Comparison of ENCODE assay signal across 8 cellular contexts in the genomic region with DNA sequence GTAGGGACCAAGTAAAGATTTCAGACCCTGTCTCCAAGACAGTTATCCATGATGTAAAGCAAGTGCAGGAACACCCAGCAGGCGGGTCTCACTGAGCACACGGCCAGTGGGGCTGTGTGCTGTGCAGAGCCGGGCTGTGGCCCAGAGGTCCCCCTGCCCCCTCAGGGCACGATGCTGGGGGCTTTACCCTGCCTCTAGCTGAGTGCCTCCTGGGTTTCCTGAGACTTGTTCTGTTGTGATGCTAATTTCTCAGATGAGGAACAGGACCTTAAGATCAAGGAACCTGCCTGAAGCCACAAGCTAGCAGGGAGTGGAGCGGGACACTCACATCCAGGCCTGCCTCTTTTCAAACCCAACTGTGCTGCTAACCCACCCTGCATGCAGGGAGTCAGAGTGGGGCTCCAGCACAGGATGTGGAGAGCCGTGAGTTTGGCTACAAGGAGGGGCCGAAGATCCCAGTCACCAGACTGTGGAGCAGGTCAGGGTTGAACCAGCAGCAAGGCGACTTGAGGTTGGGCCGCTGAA.
DNase-seq lines count a peak whose midpoint lies in the region; ATAC-seq lines count a peak whose summit lies in the region.

No MANE protein-coding gene starts in this region.

- peak overlapping the region; percentile 98 for H3K27ac Mint-ChIP-seq in activated CD4-positive, alpha-beta T cell treated with anti-CD3 and anti-CD28 coated beads, Interleukin-2, amount 10 ng/mL, durations not matched to agents 24 days and 14 days
- H3K27ac Mint-ChIP-seq in activated CD4-positive, alpha-beta memory T cell treated with anti-CD3 and anti-CD28 coated beads, Interleukin-2, amount 10 ng/mL, durations not matched to agents 7 days and 5 days = peak overlapping the region; percentile 99

- H3K9me3 Mint-ChIP-seq in activated CD4-positive, alpha-beta T cell treated with anti-CD3 and anti-CD28 coated beads, Interleukin-2, amount 10 ng/mL, durations not matched to agents 24 days and 14 days = no peaks in the 10 kb centered on the region
- no peaks in the 10 kb centered on the region for H3K9me3 Mint-ChIP-seq in activated CD4-positive, alpha-beta memory T cell treated with anti-CD3 and anti-CD28 coated beads, Interleukin-2, amount 10 ng/mL, durations not matched to agents 7 days and 5 days

- CTCF ChIA-PET in activated CD4-positive, alpha-beta memory T cell treated with anti-CD3 and anti-CD28 coated beads, Interleukin-2, amount 10 ng/mL, durations not matched to agents 7 days and 5 days (lab: Charles Lee) = interaction anchor here (1.2 to 5.6 kb wide), 5 partner anchors 8 to 34 kb away, joined by 4 to 84 read pairs (median 4); no protein-coding TSS in a partner anchor

- peak; percentile 23 for ATAC-seq in HG02973 (IDR thresholded peaks at IDR 0.05; ENCODE audit: unreplicated experiment)
- no peak for ATAC-seq in stimulated activated naive CD8-positive, alpha-beta T cell treated with anti-CD3 and anti-CD28 coated beads, Interleukin-15, Interleukin-2, amounts not matched to agents 100 U/mL and 50 U/mL, for 24 hours

- H3K36me3 Mint-ChIP-seq in activated CD4-positive, alpha-beta T cell treated with anti-CD3 and anti-CD28 coated beads, Interleukin-2, amount 10 ng/mL, durations not matched to agents 24 days and 14 days (ENCODE audit: low read depth) = peaks cover 5% of the 10 kb centered on the region
- H3K36me3 Mint-ChIP-seq in activated CD4-positive, alpha-beta memory T cell treated with anti-CD3 and anti-CD28 coated beads, Interleukin-2, amount 10 ng/mL, durations not matched to agents 7 days and 5 days (ENCODE audit: low read depth) = peaks cover 35% of the 10 kb centered on the region

- H3K4me3 Mint-ChIP-seq in activated CD4-positive, alpha-beta T cell treated with anti-CD3 and anti-CD28 coated beads, Interleukin-2, amount 10 ng/mL, durations not matched to agents 24 days and 14 days = peak overlapping the region; percentile 93
- H3K4me3 Mint-ChIP-seq in activated CD4-positive, alpha-beta memory T cell treated with anti-CD3 and anti-CD28 coated beads, Interleukin-2, amount 10 ng/mL, durations not matched to agents 7 days and 5 days = peak overlapping the region; percentile 82

- peak; percentile 75 for DNase-seq in activated CD4-positive, alpha-beta T cell treated with anti-CD3 and anti-CD28 coated beads, Interleukin-2, amount 10 ng/mL, durations not matched to agents 24 days and 14 days
- DNase-seq in activated CD4-positive, alpha-beta T cell treated with anti-CD3 and anti-CD28 coated beads for 1 hour = no peak
- peak; percentile 45 for DNase-seq in activated CD4-positive, alpha-beta memory T cell treated with anti-CD3 and anti-CD28 coated beads, Interleukin-2, amount 10 ng/mL, durations not matched to agents 7 days and 5 days
- peak; percentile 45 for DNase-seq in stimulated activated naive CD8-positive, alpha-beta T cell treated with anti-CD3 and anti-CD28 coated beads, Interleukin-15, Interleukin-2, amounts not matched to agents 100 U/mL and 50 U/mL, for 24 hours
- DNase-seq in activated CD4-positive, CD25-positive, alpha-beta regulatory T cell (lab: John Stamatoyannopoulos, UW) = no peak
- DNase-seq in amygdala (lab: John Stamatoyannopoulos, UW) = no peak
- no peak for DNase-seq in activated CD4-positive, CD25-positive, alpha-beta regulatory T cell treated with anti-CD3 and anti-CD28 coated beads, Interleukin-2, amount 50 U/mL, for 72 hours

- POLR2A ChIA-PET in activated CD4-positive, alpha-beta memory T cell treated with anti-CD3 and anti-CD28 coated beads, Interleukin-2, amount 10 ng/mL, durations not matched to agents 7 days and 5 days (lab: Charles Lee) = interaction anchor here (0.6 to 7.1 kb wide), 6 partner anchors 8 to 616 kb away, joined by 3 to 149 read pairs (median 7); no protein-coding TSS in a partner anchor

- H3K4me1 Mint-ChIP-seq in activated CD4-positive, alpha-beta T cell treated with anti-CD3 and anti-CD28 coated beads, Interleukin-2, amount 10 ng/mL, durations not matched to agents 24 days and 14 days = peaks cover 53% of the 10 kb centered on the region
- peaks cover 61% of the 10 kb centered on the region for H3K4me1 Mint-ChIP-seq in activated CD4-positive, alpha-beta memory T cell treated with anti-CD3 and anti-CD28 coated beads, Interleukin-2, amount 10 ng/mL, durations not matched to agents 7 days and 5 days

- intact Hi-C loops in activated CD4-positive, alpha-beta T cell treated with anti-CD3 and anti-CD28 coated beads, Interleukin-2, amount 10 ng/mL, durations not matched to agents 24 days and 14 days (cut with micrococcal nuclease) = loop anchor here (2.0 to 10.0 kb wide), 3 partner anchors 35 to 1219 kb away; a partner anchor contains a TSS

- no peaks in the 10 kb centered on the region for H3K27me3 Mint-ChIP-seq in activated CD4-positive, alpha-beta T cell treated with anti-CD3 and anti-CD28 coated beads, Interleukin-2, amount 10 ng/mL, durations not matched to agents 24 days and 14 days
- no peaks in the 10 kb centered on the region for H3K27me3 Mint-ChIP-seq in activated CD4-positive, alpha-beta memory T cell treated with anti-CD3 and anti-CD28 coated beads, Interleukin-2, amount 10 ng/mL, durations not matched to agents 7 days and 5 days

Comparison
In these comparisons a context has a peak if more than half of its experiments do, and no peak if none do; other contexts are left out.
1. DNase-seq: peak in activated CD4-positive, alpha-beta T cell treated with anti-CD3 and anti-CD28 coated beads, Interleukin-2, amount 10 ng/mL, durations not matched to agents 24 days and 14 days (single experiment), activated CD4-positive, alpha-beta memory T cell treated with anti-CD3 and anti-CD28 coated beads, Interleukin-2, amount 10 ng/mL, durations not matched to agents 7 days and 5 days (single experiment) and stimulated activated naive CD8-positive, alpha-beta T cell treated with anti-CD3 and anti-CD28 coated beads, Interleukin-15, Interleukin-2, amounts not matched to agents 100 U/mL and 50 U/mL, for 24 hours (single experiment); none in activated CD4-positive, alpha-beta T cell treated with anti-CD3 and anti-CD28 coated beads for 1 hour (single experiment), activated CD4-positive, CD25-positive, alpha-beta regulatory T cell (0 of 4), amygdala (0 of 56) and activated CD4-positive, CD25-positive, alpha-beta regulatory T cell treated with anti-CD3 and anti-CD28 coated beads, Interleukin-2, amount 50 U/mL, for 72 hours (single experiment).